Comparison of ENCODE assay signal across 11 cellular contexts in the genomic region with DNA sequence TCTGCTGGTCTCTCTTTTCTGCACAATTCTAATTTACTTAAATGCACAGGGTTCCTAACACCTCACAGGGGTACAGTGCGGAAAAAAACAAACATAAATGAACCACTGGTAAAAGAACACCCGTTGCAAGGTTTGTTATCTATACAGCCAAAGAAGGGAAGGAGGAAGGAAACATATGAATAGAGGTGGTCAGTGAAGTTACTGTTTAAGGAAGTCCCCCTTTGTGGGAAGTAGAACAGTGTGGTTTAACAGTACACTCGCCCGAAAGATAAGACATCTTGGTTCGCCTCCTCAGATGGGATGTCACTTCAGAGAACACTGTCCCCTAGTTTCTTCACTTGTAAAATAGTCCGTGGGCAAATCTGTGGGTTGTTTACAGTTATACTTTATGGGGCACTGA. TPM values are rescaled to one million over a fixed set of nuclear protein-coding genes. Genes with fewer than 3 reads are reported as not detected.
DNase-seq lines count a peak whose midpoint lies in the region; ATAC-seq, FAIRE-seq and TF ChIP-seq lines count a peak whose summit lies in the region.
"Had no signal": no experiment of that assay in that cellular context is flagged by ENCODE, and none has a peak within 500 bp of the region (broad histone marks: within the 10 kb centered on the region; RNA-seq: fewer than 3 reads in every experiment).

No MANE protein-coding gene starts in this region.

- intact Hi-C loops in testis (cut with DNase I; ENCODE audit: low total_unique reads) = no loop called here

- H3K4me1 ChIP-seq in testis = no peaks in the 10 kb centered on the region
- H3K4me1 ChIP-seq: gastroesophageal sphincter, Peyer's patch, upper lobe of left lung had no signal

- WGBS in testis, 2 donors = 68 to 71% methylated on average over 6 of the region's 6 CpGs

- H3K27me3 ChIP-seq in testis = no peaks in the 10 kb centered on the region
- H3K27me3 ChIP-seq: gastroesophageal sphincter, Peyer's patch, upper lobe of left lung had no signal

- DNase-seq in NOMO-1 (lab: John Stamatoyannopoulos, UW; ENCODE audit: unreplicated experiment in 2 of 2) = peak; percentile 59 to 95
- DNase-seq in stimulated activated naive B cell treated with anti-CD40 and anti-IgM and Interleukin-4, amounts not matched to agents 10 μg/mL and 1 μg/mL and 100 μg/mL, for 72 hours = peak; percentile 47
- no peak for DNase-seq in activated T-cell treated with anti-CD3 and anti-CD28 coated beads, Interleukin-2, amount 50 U/mL, for 4 hours
- no peak for DNase-seq in testis
- no peak for DNase-seq in frontal cortex (ENCODE audit: low spot score in 2 of 2)
- DNase-seq: activated naive CD4-positive, alpha-beta T cell; Peyer's patch; upper lobe of left lung had no signal

- no peak overlapping the region for H3K27ac ChIP-seq in testis
- H3K27ac ChIP-seq: gastroesophageal sphincter, Peyer's patch, upper lobe of left lung had no signal

- peak overlapping the region; percentile 97 for H3K27ac Mint-ChIP-seq in stimulated activated naive B cell treated with anti-CD40 and anti-IgM and Interleukin-4, amounts not matched to agents 10 μg/mL and 1 μg/mL and 100 μg/mL, for 72 hours

- peaks cover 25 to 42% of the 10 kb centered on the region in 2 donors for H3K4me1 Mint-ChIP-seq in stimulated activated naive B cell treated with anti-CD40 and anti-IgM and Interleukin-4, amounts not matched to agents 10 μg/mL and 1 μg/mL and 100 μg/mL, for 72 hours
- H3K4me1 Mint-ChIP-seq in activated T-cell treated with anti-CD3 and anti-CD28 coated beads, Interleukin-2, amount 50 U/mL, for 4 hours (ENCODE audit: low read depth) = no peaks in the 10 kb centered on the region

- no peak for TF ChIP-seq CTCF in testis (IDR thresholded peaks at IDR 0.05)

- H3K27me3 Mint-ChIP-seq in stimulated activated naive B cell treated with anti-CD40 and anti-IgM and Interleukin-4, amounts not matched to agents 10 μg/mL and 1 μg/mL and 100 μg/mL, for 72 hours = no peaks in the 10 kb centered on the region
- no peaks in the 10 kb centered on the region for H3K27me3 Mint-ChIP-seq in activated T-cell treated with anti-CD3 and anti-CD28 coated beads, Interleukin-2, amount 50 U/mL, for 4 hours (ENCODE audit: low read depth)

- no peak overlapping the region for H3K4me3 ChIP-seq in testis
- H3K4me3 ChIP-seq: gastroesophageal sphincter, Peyer's patch, upper lobe of left lung had no signal

- no peak for TF ChIP-seq POLR2A in testis (IDR thresholded peaks at IDR 0.05)

- no peaks in the 10 kb centered on the region for H3K36me3 ChIP-seq in testis (ENCODE audit: low read depth, missing control alignments)
- H3K36me3 ChIP-seq: gastroesophageal sphincter, Peyer's patch, upper lobe of left lung had no signal

- H3K4me3 Mint-ChIP-seq in stimulated activated naive B cell treated with anti-CD40 and anti-IgM and Interleukin-4, amounts not matched to agents 10 μg/mL and 1 μg/mL and 100 μg/mL, for 72 hours = peak overlapping the region; percentile 77
- H3K4me3 Mint-ChIP-seq in activated T-cell treated with anti-CD3 and anti-CD28 coated beads, Interleukin-2, amount 50 U/mL, for 4 hours = no peak overlapping the region

- no peaks in the 10 kb centered on the region for H3K9me3 ChIP-seq in testis
- H3K9me3 ChIP-seq: gastroesophageal sphincter, Peyer's patch, upper lobe of left lung had no signal

- FAIRE-seq in frontal cortex (lab: Jason Lieb, UNC) = no peak

- H3K36me3 Mint-ChIP-seq in stimulated activated naive B cell treated with anti-CD40 and anti-IgM and Interleukin-4, amounts not matched to agents 10 μg/mL and 1 μg/mL and 100 μg/mL, for 72 hours = peaks cover 8 to 14% of the 10 kb centered on the region in 2 donors
- H3K36me3 Mint-ChIP-seq in activated T-cell treated with anti-CD3 and anti-CD28 coated beads, Interleukin-2, amount 50 U/mL, for 4 hours (ENCODE audit: insufficient read depth) = no peaks in the 10 kb centered on the region

- ATAC-seq in GM19043 (IDR thresholded peaks at IDR 0.05; ENCODE audit: low read depth, unreplicated experiment) (peak; percentile 82), HG02943 (IDR thresholded peaks at IDR 0.05; ENCODE audit: low read depth, unreplicated experiment) (peak; percentile 81)
- peak; percentile 93 to 94 for ATAC-seq in stimulated activated naive B cell treated with anti-CD40 and anti-IgM and Interleukin-4, amounts not matched to agents 10 μg/mL and 1 μg/mL and 100 μg/mL, for 72 hours (replicated peaks)
- ATAC-seq in activated T-cell treated with anti-CD3 and anti-CD28 coated beads, Interleukin-2, amount 50 U/mL, for 4 hours = no peak
- ATAC-seq: gastroesophageal sphincter had no signal

- no peaks in the 10 kb centered on the region for H3K9me3 Mint-ChIP-seq in stimulated activated naive B cell treated with anti-CD40 and anti-IgM and Interleukin-4, amounts not matched to agents 10 μg/mL and 1 μg/mL and 100 μg/mL, for 72 hours
- H3K9me3 Mint-ChIP-seq in activated T-cell treated with anti-CD3 and anti-CD28 coated beads, Interleukin-2, amount 50 U/mL, for 4 hours = no peaks in the 10 kb centered on the region

RNA-seq across cellular contexts. Expression of gene TEC, which starts 57.5 kb away (rescaled TPM):
- total RNA-seq in activated T-cell treated with anti-CD3 and anti-CD28 coated beads, Interleukin-2, amount 50 U/mL, for 4 hours = 1 to 10 TPM in 1 of 3 donors, under 1 TPM in 2; 0.82 to 1.4 (median 0.83) TPM
- total RNA-seq in testis (10 to 100 TPM in 1 of 2 donors, 1 to 10 TPM in 1; 9.2 to 10.8 TPM), frontal cortex (1.6 TPM)
- polyA plus RNA-seq in testis (ENCODE audit: insufficient read depth, low read depth, low replicate concordance) = 3.5 TPM

Comparison
In these comparisons a context has a peak if more than half of its experiments do, and no peak if none do; other contexts are left out.
1. ATAC-seq: peak in GM19043 (single experiment), HG02943 (single experiment) and stimulated activated naive B cell treated with anti-CD40 and anti-IgM and Interleukin-4, amounts not matched to agents 10 μg/mL and 1 μg/mL and 100 μg/mL, for 72 hours (2 of 2); none in activated T-cell treated with anti-CD3 and anti-CD28 coated beads, Interleukin-2, amount 50 U/mL, for 4 hours (0 of 2).
2. DNase-seq: peak in NOMO-1 (2 of 2) and stimulated activated naive B cell treated with anti-CD40 and anti-IgM and Interleukin-4, amounts not matched to agents 10 μg/mL and 1 μg/mL and 100 μg/mL, for 72 hours (single experiment); none in activated T-cell treated with anti-CD3 and anti-CD28 coated beads, Interleukin-2, amount 50 U/mL, for 4 hours (single experiment), testis (single experiment) and frontal cortex (0 of 2).